8 cellular contexts compared by ENCODE assay signal in genomic region chr7:140696679-140697446, GRCh38. TPM values are rescaled to one million over a fixed set of nuclear protein-coding genes. Genes with fewer than 3 reads are reported as not detected.
DNase-seq lines count a peak whose midpoint lies in the region; ATAC-seq, FAIRE-seq and TF ChIP-seq lines count a peak whose summit lies in the region.

Gene NDUFB2 (plus strand): TSS chr7:140696708. CDS start chr7:140696745, 37 bp downstream.

- H3K4me2 ChIP-seq in HepG2 (ENCODE audit: low read depth, low read length), result peak within 1 kb of the TSS; percentile 93

- H3K79me2 ChIP-seq in HepG2 (ENCODE audit: insufficient read depth, low read length), result peaks cover 39% of the 10 kb centered on the region

- H3K4me3 ChIP-seq in BJ (ENCODE audit: low read depth, low read length) (peak within 1 kb of the TSS; percentile 95), HepG2 (replicated peaks in 1 of 3; ENCODE audit: insufficient read depth in 1 of 3, low read depth in 2 of 3, low read length in 3 of 3) (peak within 1 kb of the TSS; percentile 74 to 96 (median 80))

- POLR2A ChIA-PET in BJ (lab: Charles Lee), result interaction anchor here (0.7 kb wide), 1 partner anchor 300 kb away, joined by 3 read pairs; no protein-coding TSS in a partner anchor
- POLR2A ChIA-PET in HepG2 (lab: Yijun Ruan, JAX), result interaction anchor here (0.6 to 1.1 kb wide), 7 partner anchors 10 to 1461 kb away, joined by 3 to 6 read pairs (median 4); partner anchors contain the start of gene ADCK2

- CTCF ChIA-PET in BJ (lab: Yijun Ruan, JAX) (no interaction called here), HepG2 (lab: Yijun Ruan, JAX; ENCODE audit: low intra/inter-chr PET ratio, low total read pairs) (no interaction called here)

- no peak within 1 kb of the TSS for H2AFZ ChIP-seq in HepG2 (ENCODE audit: low read length)

- ATAC-seq in HG03159 (IDR thresholded peaks at IDR 0.05; ENCODE audit: unreplicated experiment) (peak; percentile 91), HepG2 (peak; percentile 92)

- in situ Hi-C loops in GM18951 (cut with MboI; ENCODE audit: low sequenced_read_pairs, unreplicated experiment) (no loop called here), HepG2 (cut with HindIII; ENCODE audit: extremely low pct_ligation_motif_present, low pct_unique_long_range_greater_than_20kb) (loop anchor here (25.0 kb wide), 1 partner anchor 315 kb away; the partner anchor contains the start of gene MRPS33)

- H3K4me1 ChIP-seq in HepG2 (ENCODE audit: insufficient read depth, low read length), result peaks cover 28% of the 10 kb centered on the region

- TF ChIP-seq EP300 in HepG2 (IDR thresholded peaks at IDR 0.05; ENCODE audit: low read depth in 2 of 2, low read length in 2 of 2) (no peak), HepG2 (CRISPR knock-in tag; IDR thresholded peaks at IDR 0.05; ENCODE audit: borderline replicate concordance) (no peak)

- DNase-seq in BJ (ENCODE audit: low read depth) (peak; percentile 35), NCI-H446 treated with DMSO at 0.1 percent for 48 hours (lab: John Stamatoyannopoulos, UW) (peak; percentile 74), dermis blood vessel endothelial cell (peak; percentile 84), HepG2 (ENCODE audit: low spot score) (peak; percentile 67)
- DNase-seq in activated CD4-positive, alpha-beta T cell treated with anti-CD3 and anti-CD28 coated beads for 4 hours, result peak; percentile 51 to 77
- peak; percentile 70 for DNase-seq in stimulated activated CD4-positive, alpha-beta T cell treated with anti-CD3 and anti-CD28 coated beads, Interleukin-4, amount 100 ng/mL, for 24 hours

- 8% methylated on average over 4 of the region's 82 CpGs for WGBS in HepG2 (ENCODE audit: low lambda C conversion rate)

- H4K20me1 ChIP-seq in HepG2 (ENCODE audit: insufficient read depth, low read length), result 0 out of 2 replicates have a peak, but pooled peaks cover 10% of the 10 kb centered on the region

- no peak for FAIRE-seq in HepG2 (lab: Jason Lieb, UNC)

- intact Hi-C loops in HepG2 (cut with micrococcal nuclease; ENCODE audit: unreplicated experiment), result no loop called here

- TF ChIP-seq CTCF in BJ (IDR thresholded peaks at IDR 0.05; ENCODE audit: insufficient read depth, low read depth, low read length) (no peak), HepG2 (CRISPR knock-in tag; IDR thresholded peaks at IDR 0.05) (no peak)

- H3K9me3 ChIP-seq in HepG2 (ENCODE audit: low read length), result no peaks in the 10 kb centered on the region

- H3K9ac ChIP-seq in HepG2 (ENCODE audit: insufficient read depth, low read depth, low read length), result peak within 1 kb of the TSS; percentile 84

- peak; percentile 51; the same call in 1 of the 2 replicates for TF ChIP-seq RAD21 in HepG2 (CRISPR knock-in tag; IDR thresholded peaks at IDR 0.05)

- H3K36me3 ChIP-seq in BJ (ENCODE audit: control insufficient read depth, insufficient read depth, low read length), result peaks cover 4% of the 10 kb centered on the region
- peaks cover 0 to 3% of the 10 kb centered on the region in 2 experiments; a peak in 2 of 5 replicates for H3K36me3 ChIP-seq in HepG2 (replicated peaks in 1 of 2; ENCODE audit: control insufficient read depth in 1 of 2, insufficient read depth in 2 of 2, low read length in 2 of 2)

- H3K27me3 ChIP-seq in BJ (ENCODE audit: control insufficient read depth, insufficient read depth, low read length), result no peaks in the 10 kb centered on the region
- H3K27me3 ChIP-seq in HepG2 (ENCODE audit: control insufficient read depth in 1 of 2, insufficient read depth in 2 of 2, low read length in 2 of 2), result no peaks in the 10 kb centered on the region; a peak in 1 of 5 replicates

- peak within 1 kb of the TSS; percentile 81 for H3K27ac ChIP-seq in HepG2 (ENCODE audit: extremely low read length, insufficient read depth, low read length)

- BruUV-seq in HepG2 (replicated peaks; lab: Mats Ljungman, UMichigan), result no TSS peak

- TF ChIP-seq POLR2A in GM18951 (IDR thresholded peaks at IDR 0.05; ENCODE audit: extremely low read depth, insufficient read depth, insufficient read length) (peak; percentile 88), HepG2 (IDR thresholded peaks at IDR 0.05; ENCODE audit: insufficient read depth in 1 of 2, low read depth in 2 of 2, low read length in 2 of 2) (peak; percentile 86 to 95)

TF ChIP-seq in HepG2, 621 proteins besides CTCF, POLR2A, EP300 and RAD21 (continues in another document):
- peak; percentile 73; the same call in 1 of the 2 replicates for TF ChIP-seq ZNF383 (CRISPR knock-in tag; IDR thresholded peaks at IDR 0.05; ENCODE audit: borderline replicate concordance)
- no peak for TF ChIP-seq RFX5 (IDR thresholded peaks at IDR 0.05; ENCODE audit: low read depth, low read length)
- peak; percentile 16; the same call in 1 of the 2 replicates for TF ChIP-seq TFE3 (CRISPR knock-in tag; IDR thresholded peaks at IDR 0.05)
- TF ChIP-seq CBX1 (IDR thresholded peaks at IDR 0.05; ENCODE audit: low read depth), result no peak
- no peak for TF ChIP-seq RBAK (CRISPR knock-in tag; IDR thresholded peaks at IDR 0.05)
- no peak; the same call in 1 of the 2 replicates for TF ChIP-seq GATA4 (IDR thresholded peaks at IDR 0.05; ENCODE audit: borderline replicate concordance, low read depth)

RNA-seq across cellular contexts. Expression of gene NDUFB2, which starts in this region (rescaled TPM):
- polyA plus RNA-seq in BJ (2011; rRNA removed) (289 and 294 TPM in 2 replicates), HepG2 (2011; rRNA removed) (191 and 206 TPM in 2 replicates)
- polyA minus RNA-seq in BJ (2011; rRNA and poly(A)+ RNA removed), result 30.9 and 37.8 TPM in 2 replicates
- total RNA-seq in dermis blood vessel endothelial cell (124 and 217 TPM in 2 replicates), HepG2 (2016; rRNA removed; fragmentation: Illumina TruSeq; extraction: Trizol) (221 and 276 TPM in 2 replicates)
- 157 and 214 TPM in 2 replicates for total RNA-seq in HepG2 (2016; cell fraction: cytosol; rRNA removed; fragmentation: Illumina TruSeq; extraction: Trizol; ENCODE audit: low read depth)
- 236 and 320 TPM in 2 replicates for total RNA-seq in HepG2 (2016; cell fraction: insoluble cytoplasmic fraction; rRNA removed; fragmentation: Illumina TruSeq; extraction: Trizol)
- 201 and 247 TPM in 2 replicates for total RNA-seq in HepG2 (2016; cell fraction: membrane; rRNA removed; fragmentation: Illumina TruSeq; extraction: Trizol)
- 67.5 and 90.6 TPM in 2 replicates for total RNA-seq in HepG2 (2016; cell fraction: nucleus; rRNA removed; fragmentation: Illumina TruSeq; extraction: Trizol)
- polyA plus RNA-seq in HepG2 (2011; cell fraction: cytosol; rRNA removed), result 340 and 406 TPM in 2 replicates
- 77.0 and 82.4 TPM in 2 replicates for polyA plus RNA-seq in HepG2 (2011; cell fraction: nucleus; rRNA removed)
- 92.9 and 110 TPM in 2 replicates for polyA plus RNA-seq in HepG2 (2012)
- 164 and 220 TPM in 2 replicates for polyA plus RNA-seq in HepG2 (2016; cell fraction: cytosol; fragmentation: Illumina TruSeq; extraction: Trizol; ENCODE audit: low read depth)
- polyA plus RNA-seq in HepG2 (2016; cell fraction: insoluble cytoplasmic fraction; fragmentation: Illumina TruSeq; extraction: Trizol; ENCODE audit: low read depth), result 232 and 255 TPM in 2 replicates
- polyA plus RNA-seq in HepG2 (2016; cell fraction: membrane; fragmentation: Illumina TruSeq; extraction: Trizol; ENCODE audit: low read depth), result 160 and 191 TPM in 2 replicates
- 139 and 150 TPM in 2 replicates for polyA plus RNA-seq in HepG2 (2016; cell fraction: nucleus; fragmentation: Illumina TruSeq; extraction: Trizol; ENCODE audit: insufficient read depth, low read depth)
- polyA minus RNA-seq in HepG2 (2011; rRNA and poly(A)+ RNA removed; ENCODE audit: low replicate concordance), result 49.6 and 83.1 TPM in 2 replicates
- polyA minus RNA-seq in HepG2 (2011; cell fraction: cytosol; rRNA and poly(A)+ RNA removed), result 18.0 and 25.3 TPM in 2 replicates
- polyA minus RNA-seq in HepG2 (2011; cell fraction: nucleus; rRNA and poly(A)+ RNA removed), result 15.2 and 16.7 TPM in 2 replicates

Comparison
In these comparisons a context has a peak if more than half of its experiments do, and no peak if none do; other contexts are left out.
1. Peak in every context shown above with its lines: DNase-seq, ATAC-seq, H3K4me3 ChIP-seq and H3K27ac ChIP-seq.